In genomic region chr10:129334326-129334725, GRCh38 we compare ENCODE assay signal across 26 cellular contexts.
"Had no signal": no experiment of that assay in that cellular context is flagged by ENCODE, and none has a peak within 500 bp of the region (broad histone marks: within the 10 kb centered on the region; RNA-seq: fewer than 3 reads in every experiment).

No MANE protein-coding gene starts in this region.

- H3K27ac Mint-ChIP-seq: activated CD4-positive, alpha-beta T cell treated with anti-CD3 and anti-CD28 coated beads, Interleukin-2, amount 10 ng/mL, durations not matched to agents 24 days and 14 days; activated CD8-positive, alpha-beta T cell treated with anti-CD3 and anti-CD28 coated beads for 36 hours; activated naive CD4-positive, alpha-beta T cell treated with anti-CD3 and anti-CD28 coated beads, Interleukin-2, amount 50 U/mL, for 24 hours; activated naive CD8-positive, alpha-beta T cell treated with anti-CD3 and anti-CD28 coated beads, Interleukin-2, amount 10 ng/mL, durations not matched to agents 7 days and 5 days; activated T-cell treated with anti-CD3 and anti-CD28 coated beads, Interleukin-2, amount 50 U/mL, for 72 hours; activated T-helper 17 cell treated with anti-CD3 and anti-CD28 coated beads, Interleukin-2, amount 50 U/mL, for 72 hours; T-helper 1 cell treated with Interleukin-12 subunit alpha and Interleukin-12 subunit beta and Interleukin-4 antibody, amounts not matched to agents 30 μg/mL and 1 μg/mL, for 36 hours; T-helper 2 cell treated with Interferon-gamma antibody and Interleukin-4, amounts not matched to agents 5 μg/mL and 100 μg/mL, for 36 hours had no signal

- H3K27ac ChIP-seq: ascending aorta, KMS-11, Peyer's patch, SJSA1 had no signal

- H3K9ac ChIP-seq: KMS-11, SK-N-SH had no signal

- DNase-seq: activated CD4-positive, alpha-beta T cell treated with anti-CD3 and anti-CD28 coated beads, Interleukin-2, amount 10 ng/mL, durations not matched to agents 24 days and 14 days; activated CD4-positive, alpha-beta T cell treated with anti-CD3 and anti-CD28 coated beads, Interleukin-2, amount 50 U/mL, for 4 hours; activated CD8-positive, alpha-beta T cell treated with anti-CD3 and anti-CD28 coated beads for 36 hours; activated gamma-delta T cell; activated naive CD4-positive, alpha-beta T cell treated with Interleukin-2 at 50 U/mL for 16 hours; activated naive CD8-positive, alpha-beta T cell treated with anti-CD3 and anti-CD28 coated beads, Interleukin-2, amount 10 ng/mL, durations not matched to agents 7 days and 5 days; activated T-cell treated with anti-CD3 and anti-CD28 coated beads, Interleukin-2, amount 50 U/mL, for 1 hour; activated T-cell treated with anti-CD3 and anti-CD28 coated beads, Interleukin-2, amount 50 U/mL, for 72 hours; amygdala; NCI-H1105; NCI-H1417 treated with DMSO at 0.1 percent for 48 hours; NCI-H187 treated with DMSO at 0.1 percent for 48 hours; NCI-H2081; NCI-H345; NCI-H524 treated with DMSO at 0.1 percent for 48 hours; Peyer's patch; RPMI8226; SHP77 treated with DMSO at 0.1 percent for 48 hours; SK-N-SH had no signal

- H3K4me1 ChIP-seq: ascending aorta, Peyer's patch, SJSA1 had no signal

- H3K9me2 ChIP-seq: SK-N-SH had no signal

- H3K36me3 Mint-ChIP-seq: activated naive CD4-positive, alpha-beta T cell treated with anti-CD3 and anti-CD28 coated beads, Interleukin-2, amount 50 U/mL, for 24 hours; activated naive CD8-positive, alpha-beta T cell treated with anti-CD3 and anti-CD28 coated beads, Interleukin-2, amount 10 ng/mL, durations not matched to agents 7 days and 5 days had no signal

- H3K36me3 ChIP-seq: ascending aorta, Peyer's patch, SJSA1 had no signal

- H3K27me3 ChIP-seq: ascending aorta, Peyer's patch, SJSA1 had no signal

- H3K4me3 Mint-ChIP-seq: activated CD4-positive, alpha-beta T cell treated with anti-CD3 and anti-CD28 coated beads, Interleukin-2, amount 10 ng/mL, durations not matched to agents 24 days and 14 days; activated CD8-positive, alpha-beta T cell treated with anti-CD3 and anti-CD28 coated beads for 36 hours; activated naive CD4-positive, alpha-beta T cell treated with anti-CD3 and anti-CD28 coated beads, Interleukin-2, amount 50 U/mL, for 24 hours; activated naive CD8-positive, alpha-beta T cell treated with anti-CD3 and anti-CD28 coated beads, Interleukin-2, amount 10 ng/mL, durations not matched to agents 7 days and 5 days; activated T-cell treated with anti-CD3 and anti-CD28 coated beads, Interleukin-2, amount 50 U/mL, for 72 hours; activated T-helper 17 cell treated with anti-CD3 and anti-CD28 coated beads, Interleukin-2, amount 50 U/mL, for 72 hours; T-helper 1 cell treated with Interleukin-12 subunit alpha and Interleukin-12 subunit beta and Interleukin-4 antibody, amounts not matched to agents 30 μg/mL and 1 μg/mL, for 36 hours; T-helper 2 cell treated with Interferon-gamma antibody and Interleukin-4, amounts not matched to agents 5 μg/mL and 100 μg/mL, for 36 hours had no signal

- H3K9me3 ChIP-seq: ascending aorta, Peyer's patch, SK-N-SH had no signal

- H3K4me2 ChIP-seq: KMS-11, SK-N-SH had no signal

- H3K9me3 Mint-ChIP-seq: activated CD4-positive, alpha-beta T cell treated with anti-CD3 and anti-CD28 coated beads, Interleukin-2, amount 10 ng/mL, durations not matched to agents 24 days and 14 days; activated CD8-positive, alpha-beta T cell treated with anti-CD3 and anti-CD28 coated beads for 36 hours; activated naive CD4-positive, alpha-beta T cell treated with anti-CD3 and anti-CD28 coated beads, Interleukin-2, amount 50 U/mL, for 24 hours; activated naive CD8-positive, alpha-beta T cell treated with anti-CD3 and anti-CD28 coated beads, Interleukin-2, amount 10 ng/mL, durations not matched to agents 7 days and 5 days; activated T-cell treated with anti-CD3 and anti-CD28 coated beads, Interleukin-2, amount 50 U/mL, for 72 hours; activated T-helper 17 cell treated with anti-CD3 and anti-CD28 coated beads, Interleukin-2, amount 50 U/mL, for 72 hours; T-helper 1 cell treated with Interleukin-12 subunit alpha and Interleukin-12 subunit beta and Interleukin-4 antibody, amounts not matched to agents 30 μg/mL and 1 μg/mL, for 36 hours; T-helper 2 cell treated with Interferon-gamma antibody and Interleukin-4, amounts not matched to agents 5 μg/mL and 100 μg/mL, for 36 hours had no signal

- ATAC-seq: activated CD8-positive, alpha-beta T cell treated with anti-CD3 and anti-CD28 coated beads for 36 hours; activated T-cell treated with anti-CD3 and anti-CD28 coated beads, Interleukin-2, amount 50 U/mL, for 72 hours; activated T-helper 17 cell treated with anti-CD3 and anti-CD28 coated beads, Interleukin-2, amount 50 U/mL, for 72 hours had no signal

- H3K4me3 ChIP-seq: ascending aorta, Peyer's patch, SJSA1 had no signal

- H3K4me1 Mint-ChIP-seq: activated CD4-positive, alpha-beta T cell treated with anti-CD3 and anti-CD28 coated beads, Interleukin-2, amount 10 ng/mL, durations not matched to agents 24 days and 14 days; activated naive CD4-positive, alpha-beta T cell treated with anti-CD3 and anti-CD28 coated beads, Interleukin-2, amount 50 U/mL, for 24 hours; activated T-helper 17 cell treated with anti-CD3 and anti-CD28 coated beads, Interleukin-2, amount 50 U/mL, for 72 hours had no signal
